Comparison of ENCODE assay signal across 9 cellular contexts in genomic region chr16:427295-427694, GRCh38. TPM values are rescaled to one million over a fixed set of nuclear protein-coding genes. Genes with fewer than 3 reads are reported as not detected.
A peak's percentile ranks its signal among the peaks of the same experiment; 100 is the strongest.
DNase-seq lines count a peak whose midpoint lies in the region; ATAC-seq lines count a peak whose summit lies in the region.
"Had no signal": no experiment of that assay in that cellular context is flagged by ENCODE, and none has a peak within 500 bp of the region (broad histone marks: within the 10 kb centered on the region; RNA-seq: fewer than 3 reads in every experiment).

No MANE protein-coding gene starts in this region.

- H3K27ac Mint-ChIP-seq in activated CD4-positive, alpha-beta T cell treated with anti-CD3 and anti-CD28 coated beads, Interleukin-2, amount 10 ng/mL, durations not matched to agents 7 days and 5 days, result peak overlapping the region; percentile 27
- no peak overlapping the region for H3K27ac Mint-ChIP-seq in activated T-helper 2 cell treated with anti-CD3 and anti-CD28 coated beads, Interferon-gamma antibody, Interleukin-2, Interleukin-4, amounts not matched to agents 10 μg/mL and 5 μg/mL and 100 μg/mL, durations not matched to agents 14 hours and 24 hours and 36 hours

- H3K9me3 Mint-ChIP-seq in activated CD4-positive, alpha-beta T cell treated with anti-CD3 and anti-CD28 coated beads, Interleukin-2, amount 10 ng/mL, durations not matched to agents 7 days and 5 days, result no peaks in the 10 kb centered on the region
- H3K9me3 Mint-ChIP-seq in activated T-helper 2 cell treated with anti-CD3 and anti-CD28 coated beads, Interferon-gamma antibody, Interleukin-2, Interleukin-4, amounts not matched to agents 10 μg/mL and 5 μg/mL and 100 μg/mL, durations not matched to agents 14 hours and 24 hours and 36 hours, result no peaks in the 10 kb centered on the region

- H3K27ac ChIP-seq in iPS-20b (ENCODE audit: low read length) (no peak overlapping the region), subcutaneous abdominal adipose tissue (ENCODE audit: low read depth, low read length) (no peak overlapping the region)

- CTCF ChIA-PET in activated CD4-positive, alpha-beta T cell treated with anti-CD3 and anti-CD28 coated beads, Interleukin-2, amount 10 ng/mL, durations not matched to agents 7 days and 5 days (lab: Charles Lee), result no interaction called here

- no peaks in the 10 kb centered on the region; the same call in 1 of the 2 replicates for H3K4me1 ChIP-seq in iPS-20b (ENCODE audit: insufficient read depth, low read length)
- H3K4me1 ChIP-seq in subcutaneous abdominal adipose tissue (ENCODE audit: control insufficient read depth in 5 of 5, insufficient read depth in 5 of 5, low read length in 5 of 5), result peaks cover 6 to 36% (median 30%) of the 10 kb centered on the region in 5 donors

- H3K36me3 ChIP-seq in iPS-20b (ENCODE audit: insufficient read depth, low read depth, low read length) (peaks cover 6% of the 10 kb centered on the region; the same call in 1 of the 2 replicates), subcutaneous abdominal adipose tissue (ENCODE audit: control insufficient read depth in 5 of 5, insufficient read depth in 5 of 5, low read length in 5 of 5) (peaks cover 0 to 2% (median 0%) of the 10 kb centered on the region in 5 donors)

- peaks cover 5% of the 10 kb centered on the region for H3K36me3 Mint-ChIP-seq in activated CD4-positive, alpha-beta T cell treated with anti-CD3 and anti-CD28 coated beads, Interleukin-2, amount 10 ng/mL, durations not matched to agents 7 days and 5 days (ENCODE audit: low read depth)
- peaks cover 18% of the 10 kb centered on the region for H3K36me3 Mint-ChIP-seq in activated T-helper 2 cell treated with anti-CD3 and anti-CD28 coated beads, Interferon-gamma antibody, Interleukin-2, Interleukin-4, amounts not matched to agents 10 μg/mL and 5 μg/mL and 100 μg/mL, durations not matched to agents 14 hours and 24 hours and 36 hours (ENCODE audit: low read depth)

- POLR2A ChIA-PET in activated CD4-positive, alpha-beta T cell treated with anti-CD3 and anti-CD28 coated beads, Interleukin-2, amount 10 ng/mL, durations not matched to agents 7 days and 5 days (lab: Charles Lee), result no interaction called here

- H3K4me3 ChIP-seq in iPS-20b (ENCODE audit: low read length), result peak overlapping the region; percentile 74
- H3K4me3 ChIP-seq in subcutaneous abdominal adipose tissue (ENCODE audit: low read depth in 1 of 5, low read length in 5 of 5), result peak overlapping the region in 4 of 5 donors; percentile 48 to 80 (median 66)

- H3K9me3 ChIP-seq in iPS-20b (ENCODE audit: insufficient read depth, low read depth, low read length) (no peaks in the 10 kb centered on the region), subcutaneous abdominal adipose tissue (ENCODE audit: control insufficient read depth in 5 of 5, low read length in 5 of 5) (no peaks in the 10 kb centered on the region)

- H3K9ac ChIP-seq in iPS-20b (ENCODE audit: low read depth, low read length) (no peak overlapping the region; the same call in 1 of the 2 replicates), subcutaneous abdominal adipose tissue (ENCODE audit: low read length in 5 of 5) (peak overlapping the region in 4 of 5 donors; percentile 34 to 84 (median 62))

- peaks cover 11% of the 10 kb centered on the region for H3K27me3 Mint-ChIP-seq in activated CD4-positive, alpha-beta T cell treated with anti-CD3 and anti-CD28 coated beads, Interleukin-2, amount 10 ng/mL, durations not matched to agents 7 days and 5 days
- peaks cover 12% of the 10 kb centered on the region for H3K27me3 Mint-ChIP-seq in activated T-helper 2 cell treated with anti-CD3 and anti-CD28 coated beads, Interferon-gamma antibody, Interleukin-2, Interleukin-4, amounts not matched to agents 10 μg/mL and 5 μg/mL and 100 μg/mL, durations not matched to agents 14 hours and 24 hours and 36 hours (ENCODE audit: low read depth)

- DNase-seq in activated CD4-positive, alpha-beta T cell treated with anti-CD3 and anti-CD28 coated beads, Interleukin-2, amount 10 ng/mL, durations not matched to agents 7 days and 5 days, result no peak
- no peak for DNase-seq in activated CD4-positive, alpha-beta T cell treated with anti-CD3 and anti-CD28 coated beads, Interleukin-2, amount 50 U/mL, for 48 hours
- no peak for DNase-seq in activated T-helper 2 cell treated with anti-CD3 and anti-CD28 coated beads, Interferon-gamma antibody, Interleukin-2, Interleukin-4, amounts not matched to agents 10 μg/mL and 5 μg/mL and 100 μg/mL, durations not matched to agents 14 hours and 24 hours and 36 hours (ENCODE audit: low spot score)
- DNase-seq in NCI-H1694 (lab: John Stamatoyannopoulos, UW), result no peak
- DNase-seq: stimulated activated CD4-positive, alpha-beta T cell treated with anti-CD3 and anti-CD28 coated beads, Interleukin-2, amount 100 ng/mL, for 24 hours had no signal

- H3K27me3 ChIP-seq in iPS-20b (ENCODE audit: insufficient read depth, low read length), result peaks cover 42% of the 10 kb centered on the region
- no peaks in the 10 kb centered on the region for H3K27me3 ChIP-seq in subcutaneous abdominal adipose tissue (ENCODE audit: control insufficient read depth in 5 of 5, insufficient read depth in 4 of 5, low read length in 5 of 5)

- peak overlapping the region; percentile 69 for H3K4me3 Mint-ChIP-seq in activated CD4-positive, alpha-beta T cell treated with anti-CD3 and anti-CD28 coated beads, Interleukin-2, amount 10 ng/mL, durations not matched to agents 7 days and 5 days
- H3K4me3 Mint-ChIP-seq in activated T-helper 2 cell treated with anti-CD3 and anti-CD28 coated beads, Interferon-gamma antibody, Interleukin-2, Interleukin-4, amounts not matched to agents 10 μg/mL and 5 μg/mL and 100 μg/mL, durations not matched to agents 14 hours and 24 hours and 36 hours (ENCODE audit: low read depth), result peak overlapping the region; percentile 78

- no peak for ATAC-seq in HG02571 (IDR thresholded peaks at IDR 0.05; ENCODE audit: unreplicated experiment)
- ATAC-seq in GM19452 (IDR thresholded peaks at IDR 0.05; ENCODE audit: unreplicated experiment), result no peak

- peaks cover 28% of the 10 kb centered on the region for H3K4me1 Mint-ChIP-seq in activated CD4-positive, alpha-beta T cell treated with anti-CD3 and anti-CD28 coated beads, Interleukin-2, amount 10 ng/mL, durations not matched to agents 7 days and 5 days
- H3K4me1 Mint-ChIP-seq in activated T-helper 2 cell treated with anti-CD3 and anti-CD28 coated beads, Interferon-gamma antibody, Interleukin-2, Interleukin-4, amounts not matched to agents 10 μg/mL and 5 μg/mL and 100 μg/mL, durations not matched to agents 14 hours and 24 hours and 36 hours (ENCODE audit: low read depth), result peaks cover 32% of the 10 kb centered on the region

- intact Hi-C loops in activated T-helper 2 cell treated with anti-CD3 and anti-CD28 coated beads, Interferon-gamma antibody, Interleukin-2, Interleukin-4, amounts not matched to agents 10 μg/mL and 5 μg/mL and 100 μg/mL, durations not matched to agents 14 hours and 24 hours and 36 hours (cut with micrococcal nuclease), result loop anchor here (5.0 kb wide), 2 partner anchors 45 to 100 kb away; partner anchors contain the start of genes CAPN15 and PGAP6

RNA-seq across cellular contexts. Expression of gene RAB11FIP3, which starts 1.8 kb away (rescaled TPM):
- 10 to 100 TPM; 22.7 to 26.0 TPM for total RNA-seq in activated CD4-positive, alpha-beta T cell treated with anti-CD3 and anti-CD28 coated beads, Interleukin-2, amount 10 ng/mL, durations not matched to agents 7 days and 5 days
- 45.7 and 47.2 TPM in 2 replicates for total RNA-seq in activated T-helper 2 cell treated with anti-CD3 and anti-CD28 coated beads, Interferon-gamma antibody, Interleukin-2, Interleukin-4, amounts not matched to agents 10 μg/mL and 5 μg/mL and 100 μg/mL, durations not matched to agents 14 hours and 24 hours and 36 hours

RNA-seq across cellular contexts. Expression of gene DECR2, which starts 25.6 kb away (rescaled TPM):
- total RNA-seq in activated CD4-positive, alpha-beta T cell treated with anti-CD3 and anti-CD28 coated beads, Interleukin-2, amount 10 ng/mL, durations not matched to agents 7 days and 5 days, result 1 to 10 TPM; 5.3 to 6.9 TPM
- 18.9 and 20.9 TPM in 2 replicates for total RNA-seq in activated T-helper 2 cell treated with anti-CD3 and anti-CD28 coated beads, Interferon-gamma antibody, Interleukin-2, Interleukin-4, amounts not matched to agents 10 μg/mL and 5 μg/mL and 100 μg/mL, durations not matched to agents 14 hours and 24 hours and 36 hours

RNA-seq across cellular contexts. Expression of gene NME4, which starts 30.3 kb away (rescaled TPM):
- 10 to 100 TPM; 27.0 to 30.9 TPM for total RNA-seq in activated CD4-positive, alpha-beta T cell treated with anti-CD3 and anti-CD28 coated beads, Interleukin-2, amount 10 ng/mL, durations not matched to agents 7 days and 5 days
- 78.4 and 84.2 TPM in 2 replicates for total RNA-seq in activated T-helper 2 cell treated with anti-CD3 and anti-CD28 coated beads, Interferon-gamma antibody, Interleukin-2, Interleukin-4, amounts not matched to agents 10 μg/mL and 5 μg/mL and 100 μg/mL, durations not matched to agents 14 hours and 24 hours and 36 hours

RNA-seq across cellular contexts. Expression of gene PGAP6, which starts 45.5 kb away (rescaled TPM):
- total RNA-seq in activated CD4-positive, alpha-beta T cell treated with anti-CD3 and anti-CD28 coated beads, Interleukin-2, amount 10 ng/mL, durations not matched to agents 7 days and 5 days, result 10 to 100 TPM; 85.2 to 99.2 TPM
- 34.3 and 36.7 TPM in 2 replicates for total RNA-seq in activated T-helper 2 cell treated with anti-CD3 and anti-CD28 coated beads, Interferon-gamma antibody, Interleukin-2, Interleukin-4, amounts not matched to agents 10 μg/mL and 5 μg/mL and 100 μg/mL, durations not matched to agents 14 hours and 24 hours and 36 hours

RNA-seq across cellular contexts. Expression of gene MRPL28, which starts 57.0 kb away (rescaled TPM):
- total RNA-seq in activated CD4-positive, alpha-beta T cell treated with anti-CD3 and anti-CD28 coated beads, Interleukin-2, amount 10 ng/mL, durations not matched to agents 7 days and 5 days, result 10 to 100 TPM; 78.4 to 80.0 TPM
- 92.5 and 92.9 TPM in 2 replicates for total RNA-seq in activated T-helper 2 cell treated with anti-CD3 and anti-CD28 coated beads, Interferon-gamma antibody, Interleukin-2, Interleukin-4, amounts not matched to agents 10 μg/mL and 5 μg/mL and 100 μg/mL, durations not matched to agents 14 hours and 24 hours and 36 hours
